28 cellular contexts compared by ENCODE assay signal in the genomic region with DNA sequence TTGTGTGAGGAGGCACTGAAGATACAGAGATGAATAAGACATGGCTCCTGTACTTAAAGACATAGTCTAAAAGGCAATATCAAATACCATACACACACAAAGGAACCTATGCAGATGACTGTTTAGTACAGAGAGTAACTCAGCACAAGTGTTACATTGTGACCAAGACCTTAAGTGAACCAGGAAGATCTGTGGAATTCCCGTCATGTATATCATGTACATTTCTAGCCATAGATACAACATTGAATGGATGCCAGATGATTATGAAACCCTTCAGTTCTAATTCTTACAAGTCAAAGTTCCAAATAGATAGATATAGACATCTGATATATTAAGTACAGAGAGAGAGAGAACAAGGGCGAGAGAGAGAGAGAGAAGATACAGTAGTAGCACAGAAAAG.
"Had no signal": no experiment of that assay in that cellular context is flagged by ENCODE, and none has a peak within 500 bp of the region (broad histone marks: within the 10 kb centered on the region; RNA-seq: fewer than 3 reads in every experiment).

No MANE protein-coding gene starts in this region.

- H3K4me1 Mint-ChIP-seq: immature natural killer cell, naive B cell, neural progenitor cell had no signal

- H3K9me3 ChIP-seq: esophagus squamous epithelium, prostate gland, right atrium auricular region, testis, tibial artery, upper lobe of right lung, uterus had no signal

- H3K4me1 ChIP-seq: esophagus squamous epithelium, neural progenitor cell, prostate gland, right atrium auricular region, testis, tibial artery, upper lobe of right lung, uterus had no signal

- DNase-seq: dermis blood vessel endothelial cell; effector memory CD4-positive, alpha-beta T cell; erythroblast; esophagus squamous epithelium; hypothalamus; immature natural killer cell; kidney; naive B cell; stimulated activated CD4-positive, alpha-beta T cell treated with anti-CD3 and anti-CD28 coated beads, Interleukin-2, amount 100 ng/mL, for 24 hours; stimulated activated CD4-positive, alpha-beta T cell treated with anti-CD3 and anti-CD28 coated beads, Interleukin-4, amount 100 ng/mL, for 24 hours; stimulated activated naive CD4-positive, alpha-beta T cell treated with Interleukin-2 at 50 U/mL for 16 hours; substantia nigra; testis; tibial artery; upper lobe of right lung; uterus had no signal

- ATAC-seq: left lobe of liver; sciatic nerve; stimulated activated effector memory CD8-positive, alpha-beta T cell treated with anti-CD3 and anti-CD28 coated beads, Interleukin-12 subunit alpha, Interleukin-12 subunit beta, amount 100 ng/mL, for 72 hours; upper lobe of right lung had no signal

- H3K36me3 ChIP-seq: esophagus squamous epithelium, neural progenitor cell, prostate gland, right atrium auricular region, tibial artery, upper lobe of right lung, uterus had no signal

- H3K9me3 Mint-ChIP-seq: immature natural killer cell; memory B cell; naive B cell; nephron; neural progenitor cell; stimulated activated effector memory CD8-positive, alpha-beta T cell treated with anti-CD3 and anti-CD28 coated beads, Interleukin-12 subunit alpha, Interleukin-12 subunit beta, amount 100 ng/mL, for 72 hours had no signal

- H3K27me3 ChIP-seq: esophagus squamous epithelium, neural progenitor cell, right atrium auricular region, testis, tibial artery, upper lobe of right lung, uterus had no signal

- H3K4me3 ChIP-seq: coronary artery, esophagus squamous epithelium, lung, neural progenitor cell, prostate gland, right atrium auricular region, testis, tibial artery, upper lobe of right lung, uterus had no signal

- H3K27me3 Mint-ChIP-seq: memory B cell, naive B cell had no signal

- H3K4me3 Mint-ChIP-seq: immature natural killer cell; memory B cell; naive B cell; nephron; neural progenitor cell; stimulated activated effector memory CD8-positive, alpha-beta T cell treated with anti-CD3 and anti-CD28 coated beads, Interleukin-12 subunit alpha, Interleukin-12 subunit beta, amount 100 ng/mL, for 72 hours had no signal

- H3K27ac ChIP-seq: coronary artery, esophagus squamous epithelium, neural progenitor cell, prostate gland, right atrium auricular region, testis, tibial artery, upper lobe of right lung, uterus had no signal

- FAIRE-seq: endothelial cell of umbilical vein, frontal cortex had no signal

- H3K36me3 Mint-ChIP-seq: immature natural killer cell; memory B cell; naive B cell; stimulated activated effector memory CD8-positive, alpha-beta T cell treated with anti-CD3 and anti-CD28 coated beads, Interleukin-12 subunit alpha, Interleukin-12 subunit beta, amount 100 ng/mL, for 72 hours had no signal

- H3K27ac Mint-ChIP-seq: immature natural killer cell; memory B cell; naive B cell; neural progenitor cell; stimulated activated effector memory CD8-positive, alpha-beta T cell treated with anti-CD3 and anti-CD28 coated beads, Interleukin-12 subunit alpha, Interleukin-12 subunit beta, amount 100 ng/mL, for 72 hours had no signal
